Comparison of ENCODE assay signal across 30 cellular contexts in genomic region chr15:96029172-96029571, GRCh38.
DNase-seq lines count a peak whose midpoint lies in the region; ATAC-seq, FAIRE-seq and TF ChIP-seq lines count a peak whose summit lies in the region.
"Had no signal": no experiment of that assay in that cellular context is flagged by ENCODE, and none has a peak within 500 bp of the region (broad histone marks: within the 10 kb centered on the region; RNA-seq: fewer than 3 reads in every experiment).

No MANE protein-coding gene starts in this region.

- no peaks in the 10 kb centered on the region for H3K36me3 Mint-ChIP-seq in activated CD4-positive, alpha-beta T cell treated with anti-CD3 and anti-CD28 coated beads, Interleukin-2, amount 10 ng/mL, durations not matched to agents 24 days and 14 days (ENCODE audit: low read depth)
- H3K36me3 Mint-ChIP-seq: CD14-positive monocyte; CD4-positive, alpha-beta memory T cell; CD4-positive, CD25-positive, alpha-beta regulatory T cell had no signal

- CTCF ChIA-PET in K562 (lab: Yijun Ruan, JAX; ENCODE audit: low intra/inter-chr PET ratio) (no interaction called here), SK-N-SH (lab: Yijun Ruan, JAX) (no interaction called here)

- H2AFZ ChIP-seq in K562 (ENCODE audit: low read depth, low read length) (peak overlapping the region; percentile 66; the same call in 1 of the 2 replicates), SK-N-SH (ENCODE audit: low read depth) (no peak overlapping the region)

- H3K4me2 ChIP-seq in K562 (ENCODE audit: insufficient read depth, low read length) (no peak overlapping the region), SK-N-SH (no peak overlapping the region)
- H3K4me2 ChIP-seq: BLaER1 had no signal

- H3F3A ChIP-seq in SK-N-SH (replicated peaks; ENCODE audit: insufficient read depth), result no peaks in the 10 kb centered on the region

- H3K79me2 ChIP-seq in K562 (ENCODE audit: control insufficient read depth, insufficient read depth, low read length), result no peaks in the 10 kb centered on the region
- no peaks in the 10 kb centered on the region for H3K79me2 ChIP-seq in SK-N-SH (ENCODE audit: insufficient read depth)

- peak overlapping the region; percentile 82 for H3K27ac ChIP-seq in 22Rv1
- no peak overlapping the region for H3K27ac ChIP-seq in K562 (ENCODE audit: extremely low read depth, low read depth, low read length)
- peak overlapping the region; percentile 58 to 69 for H3K27ac ChIP-seq in prostate gland
- no peak overlapping the region for H3K27ac ChIP-seq in SK-N-SH (ENCODE audit: low read depth in 2 of 2, low read length in 1 of 2)
- H3K27ac ChIP-seq: BLaER1 had no signal

- FAIRE-seq in K562 (lab: Jason Lieb, UNC), result no peak
- FAIRE-seq: A204.1, GM12878, GM12892, GM18507, GM19239 had no signal

- H3K9me3 Mint-ChIP-seq in activated CD4-positive, alpha-beta T cell treated with anti-CD3 and anti-CD28 coated beads, Interleukin-2, amount 10 ng/mL, durations not matched to agents 24 days and 14 days, result no peaks in the 10 kb centered on the region
- H3K9me3 Mint-ChIP-seq: CD8-positive, alpha-beta memory T cell had no signal

- no TSS peak for BruUV-seq in K562 (replicated peaks; lab: Mats Ljungman, UMichigan)

- H3K27me3 ChIP-seq in K562 (ENCODE audit: control insufficient read depth in 2 of 2, insufficient read depth in 2 of 2, low read length in 2 of 2) (no peaks in the 10 kb centered on the region), prostate gland (replicated peaks; ENCODE audit: insufficient read depth) (no peaks in the 10 kb centered on the region), SK-N-SH (ENCODE audit: insufficient read depth) (no peaks in the 10 kb centered on the region)
- H3K27me3 ChIP-seq: BE2C, BLaER1 had no signal

- no peak for TF ChIP-seq CTCF in 22Rv1 (IDR thresholded peaks at IDR 0.05)
- no peak for TF ChIP-seq CTCF in LNCaP clone FGC (IDR thresholded peaks at IDR 0.05; ENCODE audit: control insufficient read depth, extremely low read depth, insufficient read depth)
- TF ChIP-seq CTCF in K562 (IDR thresholded peaks at IDR 0.05 in 2 of 3, conservative IDR thresholded peaks at IDR 0.05 in 1 of 3; ENCODE audit: insufficient read depth in 2 of 3, low read depth in 1 of 3, low read length in 3 of 3), result no peak
- no peak for TF ChIP-seq CTCF in prostate gland (IDR thresholded peaks at IDR 0.05)
- TF ChIP-seq CTCF in SK-N-SH (IDR thresholded peaks at IDR 0.05), result no peak

- no peaks in the 10 kb centered on the region for H3K9me2 ChIP-seq in SK-N-SH

- H4K20me1 ChIP-seq in K562 (replicated peaks; ENCODE audit: control insufficient read depth, insufficient read depth, low read length) (no peaks in the 10 kb centered on the region), SK-N-SH (ENCODE audit: insufficient read depth) (no peaks in the 10 kb centered on the region)
- H4K20me1 ChIP-seq: BLaER1 had no signal

- no peak for TF ChIP-seq POLR2A in K562 (conservative IDR thresholded peaks at IDR 0.05)
- TF ChIP-seq POLR2A in prostate gland (IDR thresholded peaks at IDR 0.05), result no peak

- POLR2A ChIA-PET in K562 (lab: Yijun Ruan, JAX) (interaction anchor here (0.6 to 1.4 kb wide), 2 partner anchors 10 to 291 kb away, joined by 3 read pairs; no protein-coding TSS in a partner anchor), SK-N-SH (lab: Yijun Ruan, JAX) (no interaction called here)

- H3K9me3 ChIP-seq in K562 (replicated peaks; ENCODE audit: control insufficient read depth, insufficient read depth, low read depth, low read length) (no peaks in the 10 kb centered on the region), prostate gland (no peaks in the 10 kb centered on the region), SK-N-SH (peaks cover 4% of the 10 kb centered on the region)
- H3K9me3 ChIP-seq: BE2C, BLaER1 had no signal

- no peaks in the 10 kb centered on the region for H3K4me1 Mint-ChIP-seq in activated CD4-positive, alpha-beta T cell treated with anti-CD3 and anti-CD28 coated beads, Interleukin-2, amount 10 ng/mL, durations not matched to agents 24 days and 14 days
- H3K4me1 Mint-ChIP-seq: CD14-positive monocyte; CD4-positive, alpha-beta memory T cell; CD4-positive, CD25-positive, alpha-beta regulatory T cell; CD8-positive, alpha-beta memory T cell had no signal

- peak; percentile 58 for DNase-seq in LNCaP clone FGC (ENCODE audit: low read depth)
- DNase-seq in K562 (ENCODE audit: extremely low read depth in 1 of 4, low spot score in 3 of 4), result no peak
- peak; percentile 11 for DNase-seq in prostate gland (ENCODE audit: low spot score)
- DNase-seq in activated CD4-positive, alpha-beta T cell treated with anti-CD3 and anti-CD28 coated beads, Interleukin-2, amount 10 ng/mL, durations not matched to agents 24 days and 14 days, result no peak
- DNase-seq in SK-N-SH, result no peak
- no peak for DNase-seq in activated CD4-positive, alpha-beta T cell treated with anti-CD3 and anti-CD28 coated beads for 48 hours
- DNase-seq: 8988T; ACHN; BE2C; C1 segment of cervical spinal cord; CD4-positive, CD25-positive, alpha-beta regulatory T cell; CD8-positive, alpha-beta memory T cell; COR-L47; DMS 273 treated with DMSO at 0.1 percent for 48 hours; DMS153; DMS53; DMS79; DND-41; EL; GDM1 had no signal

- no peaks in the 10 kb centered on the region for H3K9me1 ChIP-seq in K562 (ENCODE audit: control insufficient read depth, insufficient read depth, low read length)

- in situ Hi-C loops in K562 (cut with MboI), result no loop called here

- H3K4me3 ChIP-seq in LNCaP clone FGC (ENCODE audit: low read depth, low read length) (no peak overlapping the region), K562 (no peak overlapping the region), prostate gland (no peak overlapping the region), SK-N-SH (ENCODE audit: low read depth in 2 of 2, low read length in 1 of 2) (no peak overlapping the region)
- H3K4me3 ChIP-seq: BLaER1, GM12878 had no signal

- no peak overlapping the region for H3K27ac Mint-ChIP-seq in activated CD4-positive, alpha-beta T cell treated with anti-CD3 and anti-CD28 coated beads, Interleukin-2, amount 10 ng/mL, durations not matched to agents 24 days and 14 days
- H3K27ac Mint-ChIP-seq: CD14-positive monocyte; CD4-positive, alpha-beta memory T cell; CD4-positive, CD25-positive, alpha-beta regulatory T cell; CD8-positive, alpha-beta memory T cell had no signal

- no peak overlapping the region for H3K9ac ChIP-seq in K562 (ENCODE audit: insufficient read depth in 1 of 2, low read depth in 2 of 2, low read length in 2 of 2)
- H3K9ac ChIP-seq in SK-N-SH, result no peak overlapping the region
- H3K9ac ChIP-seq: BLaER1 had no signal

- peaks cover 11% of the 10 kb centered on the region for H3K27me3 Mint-ChIP-seq in activated CD4-positive, alpha-beta T cell treated with anti-CD3 and anti-CD28 coated beads, Interleukin-2, amount 10 ng/mL, durations not matched to agents 24 days and 14 days
- H3K27me3 Mint-ChIP-seq: CD4-positive, CD25-positive, alpha-beta regulatory T cell had no signal

- intact Hi-C loops in K562 (cut with micrococcal nuclease) (no loop called here), prostate gland (cut with DNase I) (no loop called here)
- intact Hi-C loops in activated CD4-positive, alpha-beta T cell treated with anti-CD3 and anti-CD28 coated beads, Interleukin-2, amount 10 ng/mL, durations not matched to agents 24 days and 14 days (cut with micrococcal nuclease), result no loop called here

- no peak for ATAC-seq in K562
- no peak for ATAC-seq in GM19035 (IDR thresholded peaks at IDR 0.05; ENCODE audit: unreplicated experiment)
- ATAC-seq: GM12878 had no signal

- no peak overlapping the region for H3K4me3 Mint-ChIP-seq in activated CD4-positive, alpha-beta T cell treated with anti-CD3 and anti-CD28 coated beads, Interleukin-2, amount 10 ng/mL, durations not matched to agents 24 days and 14 days
- H3K4me3 Mint-ChIP-seq: CD14-positive monocyte; CD4-positive, CD25-positive, alpha-beta regulatory T cell; CD8-positive, alpha-beta memory T cell had no signal

- H3K36me3 ChIP-seq in K562 (ENCODE audit: control insufficient read depth, insufficient read depth, low read length), result no peaks in the 10 kb centered on the region
- no peaks in the 10 kb centered on the region for H3K36me3 ChIP-seq in prostate gland
- no peaks in the 10 kb centered on the region for H3K36me3 ChIP-seq in SK-N-SH (replicated peaks in 1 of 2; ENCODE audit: control insufficient read depth in 1 of 2, insufficient read depth in 2 of 2, low read length in 1 of 2)
- H3K36me3 ChIP-seq: BE2C, BLaER1 had no signal

- no peak for TF ChIP-seq RAD21 in K562 (CRISPR knock-in tag; conservative IDR thresholded peaks at IDR 0.05 in 1 of 2, IDR thresholded peaks at IDR 0.05 in 1 of 2)
- no peak for TF ChIP-seq RAD21 in SK-N-SH (IDR thresholded peaks at IDR 0.05; ENCODE audit: low read length)

- TF ChIP-seq EP300 in K562 (IDR thresholded peaks at IDR 0.05; ENCODE audit: low read length) (no peak), SK-N-SH (IDR thresholded peaks at IDR 0.05; ENCODE audit: borderline replicate concordance in 1 of 2, low read depth in 1 of 2, low read length in 1 of 2) (no peak)

- H3K4me1 ChIP-seq in K562 (replicated peaks in 1 of 2; ENCODE audit: control insufficient read depth in 2 of 2, insufficient read depth in 2 of 2, low read length in 2 of 2) (0 out of 5 replicates have a peak, but pooled peaks cover 0 to 9% of the 10 kb centered on the region in 2 experiments), prostate gland (replicated peaks) (peaks cover 4% of the 10 kb centered on the region), SK-N-SH (ENCODE audit: control insufficient read depth in 1 of 2, insufficient read depth in 2 of 2, low read depth in 1 of 2, low read length in 1 of 2) (no peaks in the 10 kb centered on the region)
- H3K4me1 ChIP-seq: BE2C, BLaER1 had no signal

TF ChIP-seq in K562, 482 proteins besides CTCF, POLR2A, EP300 and RAD21:
- TF ChIP-seq GTF2B (IDR thresholded peaks at IDR 0.05; ENCODE audit: extremely low read depth, insufficient read length), result no peak
- TF ChIP-seq SNIP1 (IDR thresholded peaks at IDR 0.05; ENCODE audit: low read depth), result no peak
- no peak for TF ChIP-seq RBFOX2 (IDR thresholded peaks at IDR 0.05; ENCODE audit: low read depth, low read length)

TF ChIP-seq in SK-N-SH, 30 proteins besides CTCF, POLR2A, EP300 and RAD21 (continues in another document):
- no peak for TF ChIP-seq RXRA (IDR thresholded peaks at IDR 0.05; ENCODE audit: borderline replicate concordance, low read depth)
- no peak for TF ChIP-seq IRF3 (IDR thresholded peaks at IDR 0.05; ENCODE audit: low read depth, low read length)
- no peak for TF ChIP-seq SIN3A (IDR thresholded peaks at IDR 0.05; ENCODE audit: borderline replicate concordance, low read depth, low read length)
- no peak for TF ChIP-seq FOSL2 (IDR thresholded peaks at IDR 0.05; ENCODE audit: borderline replicate concordance, low read depth)
- TF ChIP-seq GABPA (IDR thresholded peaks at IDR 0.05; ENCODE audit: low read depth), result no peak
- no peak for TF ChIP-seq FOXJ3 (CRISPR knock-in tag; IDR thresholded peaks at IDR 0.05)

Comparison
In these comparisons a context has a peak if more than half of its experiments do, and no peak if none do; other contexts are left out.
1. H3K27ac ChIP-seq: peak in 22Rv1 (single experiment) and prostate gland (2 of 2); none in K562 (single experiment) and SK-N-SH (0 of 2).
2. DNase-seq: peak in LNCaP clone FGC (single experiment) and prostate gland (single experiment); none in K562 (0 of 4), activated CD4-positive, alpha-beta T cell treated with anti-CD3 and anti-CD28 coated beads, Interleukin-2, amount 10 ng/mL, durations not matched to agents 24 days and 14 days (single experiment), SK-N-SH (single experiment) and activated CD4-positive, alpha-beta T cell treated with anti-CD3 and anti-CD28 coated beads for 48 hours (single experiment).